18 cellular contexts compared by ENCODE assay signal in genomic region chr1:161710562-161710961, GRCh38. TPM values are rescaled to one million over a fixed set of nuclear protein-coding genes. Genes with fewer than 3 reads are reported as not detected.
"Had no signal": no experiment of that assay in that cellular context is flagged by ENCODE, and none has a peak within 500 bp of the region (broad histone marks: within the 10 kb centered on the region; RNA-seq: fewer than 3 reads in every experiment).

No MANE protein-coding gene starts in this region.

- H3K9me3 Mint-ChIP-seq: activated CD4-positive, alpha-beta memory T cell treated with anti-CD3 and anti-CD28 coated beads for 36 hours; activated naive CD4-positive, alpha-beta T cell treated with anti-CD3 and anti-CD28 coated beads, Interleukin-2, amount 50 U/mL, for 72 hours; activated T-cell treated with anti-CD3 and anti-CD28 coated beads, Interleukin-2, amount 50 U/mL, for 4 hours; mesothelial cell of epicardium; neural crest cell; stimulated activated naive CD8-positive, alpha-beta T cell treated with anti-CD3 and anti-CD28 coated beads, Interleukin-15, Interleukin-2, amounts not matched to agents 100 ng/mL and 50 ng/mL, for 24 hours had no signal

- H3K4me1 Mint-ChIP-seq: mesothelial cell of epicardium, neural crest cell had no signal

- H3K36me3 ChIP-seq: brain microvascular endothelial cell, ovary, upper lobe of right lung had no signal

- DNase-seq: activated CD4-positive, alpha-beta memory T cell treated with anti-CD3 and anti-CD28 coated beads for 36 hours; activated CD4-positive, alpha-beta T cell treated with anti-CD3 and anti-CD28 coated beads for 1 hour; activated effector memory CD4-positive, alpha-beta T cell treated with anti-CD3 and anti-CD28 coated beads, Interleukin-2, amount 50 U/mL, for 16 hours; activated T-cell treated with anti-CD3 and anti-CD28 coated beads, Interleukin-2, amount 50 U/mL, for 4 hours; brain microvascular endothelial cell; cerebellar nuclear complex; dermis blood vessel endothelial cell; hippocampal formation; ovary; stimulated activated CD4-positive, alpha-beta T cell treated with anti-CD3 and anti-CD28 coated beads, Interleukin-4, amount 100 ng/mL, for 24 hours; upper lobe of right lung had no signal

- H3K4me3 Mint-ChIP-seq: activated CD4-positive, alpha-beta memory T cell treated with anti-CD3 and anti-CD28 coated beads for 36 hours; activated T-cell treated with anti-CD3 and anti-CD28 coated beads, Interleukin-2, amount 50 U/mL, for 4 hours; mesothelial cell of epicardium; neural crest cell; stimulated activated naive CD8-positive, alpha-beta T cell treated with anti-CD3 and anti-CD28 coated beads, Interleukin-15, Interleukin-2, amounts not matched to agents 100 ng/mL and 50 ng/mL, for 24 hours had no signal

- H3K9me3 ChIP-seq: ovary, upper lobe of right lung had no signal

- H3K27me3 ChIP-seq: brain microvascular endothelial cell, ovary, upper lobe of right lung had no signal

- H3K27ac ChIP-seq: brain microvascular endothelial cell, ovary, upper lobe of right lung had no signal

- H3K4me3 ChIP-seq: ovary, upper lobe of right lung had no signal

- H3K36me3 Mint-ChIP-seq: activated CD4-positive, alpha-beta memory T cell treated with anti-CD3 and anti-CD28 coated beads for 36 hours; activated naive CD4-positive, alpha-beta T cell treated with anti-CD3 and anti-CD28 coated beads, Interleukin-2, amount 50 U/mL, for 72 hours; mesothelial cell of epicardium had no signal

- H3K4me1 ChIP-seq: upper lobe of right lung had no signal

- ATAC-seq: activated naive CD4-positive, alpha-beta T cell treated with anti-CD3 and anti-CD28 coated beads, Interleukin-2, amount 50 U/mL, for 72 hours; activated T-cell treated with anti-CD3 and anti-CD28 coated beads, Interleukin-2, amount 50 U/mL, for 4 hours; upper lobe of right lung had no signal

- H3K27ac Mint-ChIP-seq: activated CD4-positive, alpha-beta memory T cell treated with anti-CD3 and anti-CD28 coated beads for 36 hours; activated naive CD4-positive, alpha-beta T cell treated with anti-CD3 and anti-CD28 coated beads, Interleukin-2, amount 50 U/mL, for 72 hours; mesothelial cell of epicardium; stimulated activated naive CD8-positive, alpha-beta T cell treated with anti-CD3 and anti-CD28 coated beads, Interleukin-15, Interleukin-2, amounts not matched to agents 100 ng/mL and 50 ng/mL, for 24 hours had no signal

RNA-seq across cellular contexts. Expression of gene FCRLA, which starts 3.5 kb away (rescaled TPM):
- total RNA-seq: activated CD4-positive, alpha-beta memory T cell treated with anti-CD3 and anti-CD28 coated beads for 36 hours; activated naive CD4-positive, alpha-beta T cell treated with anti-CD3 and anti-CD28 coated beads, Interleukin-2, amount 50 U/mL, for 72 hours; glomerular endothelial cell; mesothelial cell of epicardium; neural crest cell had no signal

RNA-seq across cellular contexts. Expression of gene FCRLB, which starts 10.8 kb away (rescaled TPM):
- total RNA-seq: activated CD4-positive, alpha-beta memory T cell treated with anti-CD3 and anti-CD28 coated beads for 36 hours; activated naive CD4-positive, alpha-beta T cell treated with anti-CD3 and anti-CD28 coated beads, Interleukin-2, amount 50 U/mL, for 72 hours had no signal

RNA-seq across cellular contexts. Expression of gene FCGR2B, which starts 47.6 kb away (rescaled TPM):
- total RNA-seq: activated CD4-positive, alpha-beta memory T cell treated with anti-CD3 and anti-CD28 coated beads for 36 hours; dermis blood vessel endothelial cell; glomerular endothelial cell; kidney epithelial cell; mesothelial cell of epicardium; myocyte; neural crest cell had no signal
